In genomic region chr6:35804996-35805736, GRCh38 we compare ENCODE assay signal across 8 cellular contexts.
DNase-seq lines count a peak whose midpoint lies in the region; ATAC-seq and TF ChIP-seq lines count a peak whose summit lies in the region.

LHFPL5 (plus strand) TSS chr6:35805352; CDS start chr6:35805671, 319 bp downstream.

- H3K36me3 ChIP-seq in BLaER1 treated with 17β-estradiol and CSF1 and Interleukin-3, amounts not matched to agents 10 nM and 100 nM: no peaks in the 10 kb centered on the region
- H3K36me3 ChIP-seq in iPS-20b (ENCODE audit: insufficient read depth, low read depth, low read length): no peaks in the 10 kb centered on the region

- no peak within 1 kb of the TSS for H3K27ac Mint-ChIP-seq in activated naive CD8-positive, alpha-beta T cell treated with anti-CD3 and anti-CD28 coated beads, Interleukin-2, amount 50 U/mL, for 24 hours

- H3K27me3 Mint-ChIP-seq in activated naive CD8-positive, alpha-beta T cell treated with anti-CD3 and anti-CD28 coated beads, Interleukin-2, amount 50 U/mL, for 24 hours: peaks cover 21% of the 10 kb centered on the region

- CTCF ChIA-PET in RWPE1 (lab: Yijun Ruan, JAX): no interaction called here

- H3K9me3 ChIP-seq in BLaER1 treated with 17β-estradiol and CSF1 and Interleukin-3, amounts not matched to agents 10 nM and 100 nM (replicated peaks in 1 of 11): no peaks in the 10 kb centered on the region
- H3K9me3 ChIP-seq in iPS-20b (ENCODE audit: insufficient read depth, low read depth, low read length): no peaks in the 10 kb centered on the region

- no peaks in the 10 kb centered on the region for H3K4me1 Mint-ChIP-seq in activated naive CD8-positive, alpha-beta T cell treated with anti-CD3 and anti-CD28 coated beads, Interleukin-2, amount 50 U/mL, for 24 hours

- peak within 1 kb of the TSS in 7 of 10 experiments; percentile 21 to 61 (median 33); a peak in 8 of 20 replicates for H3K4me3 ChIP-seq in BLaER1 treated with 17β-estradiol and CSF1 and Interleukin-3, amounts not matched to agents 10 nM and 100 nM
- H3K4me3 ChIP-seq in iPS-20b (ENCODE audit: low read length): peak within 1 kb of the TSS; percentile 77

- peaks cover 0 to 11% (median 4%) of the 10 kb centered on the region in 10 experiments; a peak in 9 of 20 replicates for H3K4me1 ChIP-seq in BLaER1 treated with 17β-estradiol and CSF1 and Interleukin-3, amounts not matched to agents 10 nM and 100 nM
- H3K4me1 ChIP-seq in iPS-20b (ENCODE audit: insufficient read depth, low read length): peaks cover 5% of the 10 kb centered on the region; the same call in 1 of the 2 replicates

- H3K4me2 ChIP-seq in BLaER1 treated with 17β-estradiol and CSF1 and Interleukin-3, amounts not matched to agents 10 nM and 100 nM: peak within 1 kb of the TSS; percentile 47 to 86 (median 65); a peak in 21 of 22 replicates

- H4K20me1 ChIP-seq in BLaER1 treated with 17β-estradiol and CSF1 and Interleukin-3, amounts not matched to agents 10 nM and 100 nM: peaks cover 0 to 9% (median 0%) of the 10 kb centered on the region in 11 experiments; a peak in 1 of 22 replicates

- no peak within 1 kb of the TSS for H3K9ac ChIP-seq in BLaER1 treated with 17β-estradiol and CSF1 and Interleukin-3, amounts not matched to agents 10 nM and 100 nM
- H3K9ac ChIP-seq in iPS-20b (ENCODE audit: low read depth, low read length): no peak within 1 kb of the TSS

- DNase-seq in HuH-7 (ENCODE audit: low spot score) (peak; percentile 76), RWPE1 (ENCODE audit: low spot score) (peak; percentile 80)
- peak; percentile 66 for DNase-seq in activated naive CD8-positive, alpha-beta T cell treated with anti-CD3 and anti-CD28 coated beads, Interleukin-2, amount 50 U/mL, for 24 hours
- peak; percentile 37 to 62 for DNase-seq in stimulated activated CD4-positive, alpha-beta T cell treated with anti-CD3 and anti-CD28 coated beads, Interleukin-2, amount 100 ng/mL, for 48 hours

- no peak within 1 kb of the TSS for H3K27ac ChIP-seq in BLaER1 treated with 17β-estradiol and CSF1 and Interleukin-3, amounts not matched to agents 10 nM and 100 nM
- H3K27ac ChIP-seq in RWPE1: no peak within 1 kb of the TSS
- H3K27ac ChIP-seq in iPS-20b (ENCODE audit: low read length): no peak within 1 kb of the TSS

- no peak for TF ChIP-seq CTCF in RWPE1 (conservative IDR thresholded peaks at IDR 0.05; ENCODE audit: low read depth)

- peak; percentile 63 for ATAC-seq in activated naive CD8-positive, alpha-beta T cell treated with anti-CD3 and anti-CD28 coated beads, Interleukin-2, amount 50 U/mL, for 24 hours
- ATAC-seq in HG02973 (IDR thresholded peaks at IDR 0.05; ENCODE audit: unreplicated experiment): no peak
- ATAC-seq in GM18502 (IDR thresholded peaks at IDR 0.05; ENCODE audit: poor library complexity, unreplicated experiment): no peak

- no peaks in the 10 kb centered on the region; a peak in 1 of 22 replicates for H3K27me3 ChIP-seq in BLaER1 treated with 17β-estradiol and CSF1 and Interleukin-3, amounts not matched to agents 10 nM and 100 nM
- no peaks in the 10 kb centered on the region; the same call in 1 of the 2 replicates for H3K27me3 ChIP-seq in iPS-20b (ENCODE audit: insufficient read depth, low read length)

- POLR2A ChIA-PET in RWPE1 (lab: Yijun Ruan, JAX; ENCODE audit: low non-redundant PET): no interaction called here

- H3K4me3 Mint-ChIP-seq in activated naive CD8-positive, alpha-beta T cell treated with anti-CD3 and anti-CD28 coated beads, Interleukin-2, amount 50 U/mL, for 24 hours: no peak within 1 kb of the TSS

- H3K9me3 Mint-ChIP-seq in activated naive CD8-positive, alpha-beta T cell treated with anti-CD3 and anti-CD28 coated beads, Interleukin-2, amount 50 U/mL, for 24 hours: no peaks in the 10 kb centered on the region

- H3K36me3 Mint-ChIP-seq in activated naive CD8-positive, alpha-beta T cell treated with anti-CD3 and anti-CD28 coated beads, Interleukin-2, amount 50 U/mL, for 24 hours (ENCODE audit: low read depth): no peaks in the 10 kb centered on the region
